In the genomic region with DNA sequence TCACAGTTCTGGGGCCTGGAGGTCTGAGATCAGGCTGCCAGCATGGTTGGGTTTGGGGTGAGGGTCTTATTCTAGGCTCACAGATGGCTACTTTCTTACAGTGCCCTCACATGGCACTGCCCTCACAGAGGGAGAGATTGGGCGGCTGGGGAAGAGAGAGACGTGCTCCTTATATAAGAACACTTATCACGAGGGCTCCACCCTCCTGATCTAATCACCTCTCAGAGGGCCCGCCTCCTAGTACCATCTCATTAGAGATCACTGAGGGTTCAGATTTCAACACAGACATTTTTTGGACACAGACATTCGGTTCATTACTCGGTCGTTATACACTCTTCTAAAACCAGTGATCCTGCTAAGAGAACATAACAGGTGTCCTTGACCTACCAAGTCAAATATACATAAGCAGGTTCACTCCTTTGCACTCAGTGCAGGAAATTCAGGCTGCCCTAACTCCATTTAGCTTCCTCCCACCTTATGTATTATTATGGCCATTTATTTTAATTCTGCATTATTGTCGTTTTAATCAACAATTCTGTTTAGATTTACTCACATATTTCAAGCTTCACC, we compare ENCODE assay signal across 17 cellular contexts.
"Had no signal": no experiment of that assay in that cellular context is flagged by ENCODE, and none has a peak within 500 bp of the region (broad histone marks: within the 10 kb centered on the region; RNA-seq: fewer than 3 reads in every experiment).

No MANE protein-coding gene starts in this region.

- H3K36me3 ChIP-seq: brain microvascular endothelial cell, esophagus muscularis mucosa, right atrium auricular region, tibial artery, uterus had no signal

- H3K27ac Mint-ChIP-seq: natural killer cell; stimulated activated memory B cell treated with anti-CD40 and anti-IgM and Interleukin-4, amounts not matched to agents 10 μg/mL and 1 μg/mL and 100 μg/mL, for 72 hours had no signal

- H3K36me3 Mint-ChIP-seq: stimulated activated memory B cell treated with anti-CD40 and anti-IgM and Interleukin-4, amounts not matched to agents 10 μg/mL and 1 μg/mL and 100 μg/mL, for 72 hours had no signal

- H3K9me3 Mint-ChIP-seq: natural killer cell had no signal

- H3K4me1 ChIP-seq: esophagus muscularis mucosa, right atrium auricular region, tibial artery, uterus had no signal

- DNase-seq: activated CD4-positive, CD25-positive, alpha-beta regulatory T cell treated with anti-CD3 and anti-CD28 coated beads, Interleukin-2, amount 50 U/mL, for 72 hours; activated naive CD4-positive, alpha-beta T cell; activated T-cell treated with anti-CD3 and anti-CD28 coated beads for 4 hours; anterior cingulate cortex; brain microvascular endothelial cell; cortex of kidney; effector CD4-positive, alpha-beta T cell; islet precursor cell; natural killer cell; nucleus accumbens; posterior cingulate gyrus; stimulated activated CD4-positive, alpha-beta T cell treated with anti-CD3 and anti-CD28 coated beads, Interleukin-2, amount 100 ng/mL, for 48 hours; tibial artery; uterus had no signal

- H3K4me3 Mint-ChIP-seq: natural killer cell; stimulated activated memory B cell treated with anti-CD40 and anti-IgM and Interleukin-4, amounts not matched to agents 10 μg/mL and 1 μg/mL and 100 μg/mL, for 72 hours had no signal

- H3K4me3 ChIP-seq: esophagus muscularis mucosa, right atrium auricular region, tibial artery, uterus had no signal

- H3K27me3 ChIP-seq: brain microvascular endothelial cell, esophagus muscularis mucosa, right atrium auricular region, tibial artery, uterus had no signal

- ATAC-seq: natural killer cell; stimulated activated memory B cell treated with anti-CD40 and anti-IgM and Interleukin-4, amounts not matched to agents 10 μg/mL and 1 μg/mL and 100 μg/mL, for 72 hours had no signal

- H3K4me1 Mint-ChIP-seq: natural killer cell; stimulated activated memory B cell treated with anti-CD40 and anti-IgM and Interleukin-4, amounts not matched to agents 10 μg/mL and 1 μg/mL and 100 μg/mL, for 72 hours had no signal

- H3K27ac ChIP-seq: brain microvascular endothelial cell, esophagus muscularis mucosa, right atrium auricular region, tibial artery, uterus had no signal

- H3K9me3 ChIP-seq: esophagus muscularis mucosa, right atrium auricular region, tibial artery, uterus had no signal
